In genomic region chr9:23821400-23822181, GRCh38 we compare ENCODE assay signal across 11 cellular contexts. TPM values are rescaled to one million over a fixed set of nuclear protein-coding genes. Genes with fewer than 3 reads are reported as not detected.
DNase-seq lines count a peak whose midpoint lies in the region; TF ChIP-seq lines count a peak whose summit lies in the region.
"Had no signal": no experiment of that assay in that cellular context is flagged by ENCODE, and none has a peak within 500 bp of the region (broad histone marks: within the 10 kb centered on the region; RNA-seq: fewer than 3 reads in every experiment).

No MANE protein-coding gene starts in this region.

- no peak overlapping the region for H3K27ac ChIP-seq in esophagus squamous epithelium
- H3K27ac ChIP-seq in trophoblast cell (ENCODE audit: low read depth, low read length) = no peak overlapping the region
- H3K27ac ChIP-seq: epithelial cell of prostate had no signal

- H3K4me3 ChIP-seq in esophagus squamous epithelium (peak overlapping the region; percentile 33 to 67 (median 46)), trophoblast cell (ENCODE audit: low read depth, low read length) (peak overlapping the region; percentile 91)

- peak overlapping the region; percentile 80 for H3K4me2 ChIP-seq in trophoblast cell (ENCODE audit: low read length)

- H3K27me3 ChIP-seq in esophagus squamous epithelium (peaks cover 7 to 98% (median 28%) of the 10 kb centered on the region in 4 donors), trophoblast cell (ENCODE audit: insufficient read depth, low read length) (peaks cover 41% of the 10 kb centered on the region)

- WGBS in esophagus squamous epithelium, 2 donors = 0 to 3% methylated on average over 4 to 13 of the region's 95 CpGs
- no CpG with 5 or more reads among the region's 95 CpGs for WGBS in trophoblast cell (ENCODE audit: extremely low coverage, insufficient coverage, insufficient read length)

- DNase-seq in ELF-1 (ENCODE audit: low read depth, low spot score) (peak; percentile 28), NCI-H69 (lab: John Stamatoyannopoulos, UW) (peak; percentile 97), esophagus squamous epithelium (lab: John Stamatoyannopoulos, UW) (no peak), trophoblast cell (no peak), NOMO-1 (lab: John Stamatoyannopoulos, UW; ENCODE audit: unreplicated experiment in 2 of 2) (no peak), NK-92 (lab: John Stamatoyannopoulos, UW; ENCODE audit: unreplicated experiment) (no peak)
- no peak for DNase-seq in central memory CD4-positive, alpha-beta T cell
- DNase-seq in activated CD4-positive, alpha-beta T cell treated with anti-CD3 and anti-CD28 coated beads, Interleukin-2, amount 50 U/mL, for 1 hour = no peak
- DNase-seq: stimulated activated CD8-positive, alpha-beta memory T cell treated with anti-CD3 and anti-CD28 coated beads, Interleukin-4, amount 100 ng/mL, for 48 hours; SW 1271 had no signal

- H2AFZ ChIP-seq in trophoblast cell (ENCODE audit: insufficient read depth, low read length, poor library complexity) = peak overlapping the region; percentile 33

- H3K79me2 ChIP-seq in trophoblast cell (ENCODE audit: control insufficient read depth, insufficient read depth, low read length, poor library complexity) = no peaks in the 10 kb centered on the region

- intact Hi-C loops in esophagus squamous epithelium (cut with DNase I) = no loop called here

- H4K91ac ChIP-seq in trophoblast cell (ENCODE audit: low read depth, low read length) = no peak overlapping the region

- H3K18ac ChIP-seq in trophoblast cell (ENCODE audit: low read length) = peak overlapping the region; percentile 0

- H4K8ac ChIP-seq in trophoblast cell (ENCODE audit: low read depth, low read length) = no peak overlapping the region

- no peak overlapping the region for H2AK5ac ChIP-seq in trophoblast cell (ENCODE audit: low read length)

- H3K23ac ChIP-seq in trophoblast cell (ENCODE audit: low read length) = no peak overlapping the region

- no peak overlapping the region for H2BK120ac ChIP-seq in trophoblast cell (ENCODE audit: insufficient read depth, low read length, poor library complexity)

- H3K79me1 ChIP-seq in trophoblast cell (ENCODE audit: low read length) = no peaks in the 10 kb centered on the region

- H3K4me1 ChIP-seq in esophagus squamous epithelium = peaks cover 16 to 53% (median 17%) of the 10 kb centered on the region in 3 donors
- H3K4me1 ChIP-seq in trophoblast cell (ENCODE audit: control insufficient read depth in 1 of 2, insufficient read depth in 2 of 2, low read length in 2 of 2) = peaks cover 23 to 25% of the 10 kb centered on the region in 2 experiments

- TF ChIP-seq CTCF in esophagus squamous epithelium (IDR thresholded peaks at IDR 0.05) = no peak

- H3K9me3 ChIP-seq in esophagus squamous epithelium (no peaks in the 10 kb centered on the region), trophoblast cell (ENCODE audit: insufficient read depth, low read depth, low read length) (peaks cover 4% of the 10 kb centered on the region)

- H4K12ac ChIP-seq in trophoblast cell (ENCODE audit: low read depth, low read length) = no peak overlapping the region

- no peak overlapping the region for H3K4ac ChIP-seq in trophoblast cell (ENCODE audit: low read depth, low read length)

- H2BK12ac ChIP-seq in trophoblast cell (ENCODE audit: low read length) = no peak overlapping the region

- H2BK5ac ChIP-seq in trophoblast cell (ENCODE audit: low read depth, low read length, poor library complexity) = no peak overlapping the region

- TF ChIP-seq POLR2A in esophagus squamous epithelium (IDR thresholded peaks at IDR 0.05) = no peak

- peak overlapping the region; percentile 51 for H3K14ac ChIP-seq in trophoblast cell (ENCODE audit: low read length)

- H3K36me3 ChIP-seq in esophagus squamous epithelium (no peaks in the 10 kb centered on the region), trophoblast cell (ENCODE audit: control insufficient read depth in 1 of 2, insufficient read depth in 2 of 2, low read length in 2 of 2) (no peaks in the 10 kb centered on the region)

- peak overlapping the region; percentile 73 for H3K9ac ChIP-seq in trophoblast cell (ENCODE audit: low read length)

RNA-seq across cellular contexts. Expression of gene ELAVL2, which starts 4.4 kb away (rescaled TPM):
- under 1 TPM in 3 of 4 donors, not detected in 1; 0.29 to 0.97 (median 0.95) TPM for total RNA-seq in esophagus squamous epithelium
- polyA plus RNA-seq in trophoblast cell (2013) = 5.5 and 6.0 TPM in 2 replicates

Comparison
In these comparisons a context has a peak if more than half of its experiments do, and no peak if none do; other contexts are left out.
1. DNase-seq: peak in ELF-1 (single experiment) and NCI-H69 (single experiment); none in esophagus squamous epithelium (single experiment), trophoblast cell (0 of 2), central memory CD4-positive, alpha-beta T cell (single experiment), NOMO-1 (0 of 2), NK-92 (single experiment) and activated CD4-positive, alpha-beta T cell treated with anti-CD3 and anti-CD28 coated beads, Interleukin-2, amount 50 U/mL, for 1 hour (single experiment).